ENCODE assay signal across 1 cellular context in the genomic region with DNA sequence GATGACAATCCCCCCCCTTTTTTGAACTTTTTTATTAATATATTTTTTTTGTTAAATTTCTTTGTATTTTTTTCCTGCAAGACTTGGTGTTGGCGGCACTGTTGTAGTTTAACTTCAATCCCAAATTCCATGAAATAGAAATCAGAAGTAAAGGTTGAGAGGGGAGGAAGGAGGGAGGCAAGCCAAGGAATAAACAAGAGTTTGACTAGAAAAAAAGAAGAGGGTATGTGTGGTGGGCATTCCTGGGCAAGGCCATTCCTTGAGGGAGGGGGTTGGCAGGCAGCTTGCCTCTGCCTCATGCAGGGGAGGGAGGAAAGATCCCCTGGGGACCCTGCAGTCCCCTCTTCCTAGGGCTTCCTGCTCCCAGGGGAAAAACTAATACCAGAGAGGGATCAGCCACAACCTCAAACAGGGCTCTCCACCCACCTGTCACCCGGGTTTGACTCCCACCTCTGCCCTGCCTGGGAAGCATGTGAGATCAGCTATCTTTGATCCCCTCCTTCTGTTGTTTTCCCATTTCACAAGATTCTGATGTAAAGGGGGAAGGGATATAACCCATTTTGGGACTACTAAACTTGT.
A peak's percentile ranks its signal among the peaks of the same experiment; 100 is the strongest.
TF ChIP-seq lines count a peak whose summit lies in the region.

No MANE protein-coding gene starts in this region.

TF ChIP-seq in HepG2, 621 proteins besides CTCF, POLR2A, EP300 and RAD21 (continues in another document):
- TF ChIP-seq DNMT1 (CRISPR knock-in tag; IDR thresholded peaks at IDR 0.05) (0 out of 2 replicates have a peak, but pooled peaks have one; percentile 50), ZSCAN22 (CRISPR knock-in tag; IDR thresholded peaks at IDR 0.05) (peak; percentile 20; the same call in 1 of the 2 replicates), KLF16 (CRISPR knock-in tag; IDR thresholded peaks at IDR 0.05) (no peak), GFI1 (CRISPR knock-in tag; IDR thresholded peaks at IDR 0.05; ENCODE audit: borderline replicate concordance) (0 out of 2 replicates have a peak, but pooled peaks have one; percentile 41), ZNF556 (CRISPR knock-in tag; IDR thresholded peaks at IDR 0.05; ENCODE audit: borderline replicate concordance) (no peak), DPF2 (CRISPR knock-in tag; IDR thresholded peaks at IDR 0.05; ENCODE audit: borderline replicate concordance, low read depth) (0 out of 2 replicates have a peak, but pooled peaks have one; percentile 12), ARHGAP35 (CRISPR knock-in tag; IDR thresholded peaks at IDR 0.05; ENCODE audit: borderline replicate concordance) (no peak), KLF12 (CRISPR knock-in tag; IDR thresholded peaks at IDR 0.05; ENCODE audit: borderline replicate concordance) (no peak), ZKSCAN5 (CRISPR knock-in tag; IDR thresholded peaks at IDR 0.05) (no peak), ZNF253 (CRISPR knock-in tag; IDR thresholded peaks at IDR 0.05; ENCODE audit: borderline replicate concordance) (0 out of 2 replicates have a peak, but pooled peaks have one; percentile 1), GTF3A (CRISPR knock-in tag; conservative IDR thresholded peaks at IDR 0.05) (peak; percentile 17; the same call in 1 of the 2 replicates), HCFC1 (IDR thresholded peaks at IDR 0.05; ENCODE audit: low read depth, low read length) (no peak), MZF1 (CRISPR knock-in tag; IDR thresholded peaks at IDR 0.05; ENCODE audit: borderline replicate concordance) (peak; percentile 21; the same call in 1 of the 2 replicates), HNRNPL (IDR thresholded peaks at IDR 0.05; ENCODE audit: low read depth, low read length) (no peak), ZNF30 (CRISPR knock-in tag; IDR thresholded peaks at IDR 0.05) (no peak), ZIK1 (CRISPR knock-in tag; IDR thresholded peaks at IDR 0.05; ENCODE audit: borderline replicate concordance, low read depth) (0 out of 2 replicates have a peak, but pooled peaks have one; percentile 25), SP4 (CRISPR knock-in tag; IDR thresholded peaks at IDR 0.05) (no peak), ZNF562 (CRISPR knock-in tag; IDR thresholded peaks at IDR 0.05; ENCODE audit: borderline replicate concordance) (no peak), ZMYM4 (CRISPR knock-in tag; IDR thresholded peaks at IDR 0.05) (no peak), HDAC6 (IDR thresholded peaks at IDR 0.05; ENCODE audit: low read depth, low read length) (no peak), ZNF543 (CRISPR knock-in tag; IDR thresholded peaks at IDR 0.05) (0 out of 2 replicates have a peak, but pooled peaks have one; percentile 6), WIZ (CRISPR knock-in tag; IDR thresholded peaks at IDR 0.05) (peak; percentile 52; the same call in 1 of the 2 replicates), EEA1 (CRISPR knock-in tag; IDR thresholded peaks at IDR 0.05; ENCODE audit: borderline replicate concordance) (peak; percentile 72; the same call in 1 of the 2 replicates), JARID2 (CRISPR knock-in tag; IDR thresholded peaks at IDR 0.05; ENCODE audit: insufficient replicate concordance) (no peak), SALL1 (CRISPR knock-in tag; IDR thresholded peaks at IDR 0.05) (0 out of 2 replicates have a peak, but pooled peaks have one; percentile 17), FOXO1 (CRISPR knock-in tag; IDR thresholded peaks at IDR 0.05) (0 out of 2 replicates have a peak, but pooled peaks have one; percentile 51), ZNF746 (CRISPR knock-in tag; IDR thresholded peaks at IDR 0.05) (no peak), ZNF563 (CRISPR knock-in tag; IDR thresholded peaks at IDR 0.05) (no peak), FOXK1 (CRISPR knock-in tag; IDR thresholded peaks at IDR 0.05; ENCODE audit: borderline replicate concordance, low read depth) (no peak), HHEX (CRISPR knock-in tag; IDR thresholded peaks at IDR 0.05) (0 out of 2 replicates have a peak, but pooled peaks have one; percentile 3)
- TF ChIP-seq, protein P1, sequence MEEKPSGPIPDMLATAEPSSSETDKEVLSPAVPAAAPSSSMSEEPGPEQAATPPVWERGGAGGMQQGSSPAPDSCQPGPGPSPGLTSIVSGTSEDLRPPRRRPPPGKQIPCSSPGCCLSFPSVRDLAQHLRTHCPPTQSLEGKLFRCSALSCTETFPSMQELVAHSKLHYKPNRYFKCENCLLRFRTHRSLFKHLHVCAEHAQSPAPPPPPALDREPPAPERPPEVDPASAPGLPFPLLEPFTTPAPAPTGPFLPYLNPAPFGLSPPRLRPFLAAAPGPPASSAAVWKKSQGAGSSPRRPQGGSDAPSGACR (CRISPR knock-in tag; IDR thresholded peaks at IDR 0.05): peak; percentile 18; the same call in 1 of the 2 replicates
- TF ChIP-seq, protein P2, sequence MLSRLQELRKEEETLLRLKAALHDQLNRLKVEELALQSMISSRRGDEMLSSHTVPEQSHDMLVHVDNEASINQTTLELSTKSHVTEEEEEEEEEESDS (CRISPR knock-in tag; IDR thresholded peaks at IDR 0.05; ENCODE audit: borderline replicate concordance): no peak
- TF ChIP-seq, protein P3, sequence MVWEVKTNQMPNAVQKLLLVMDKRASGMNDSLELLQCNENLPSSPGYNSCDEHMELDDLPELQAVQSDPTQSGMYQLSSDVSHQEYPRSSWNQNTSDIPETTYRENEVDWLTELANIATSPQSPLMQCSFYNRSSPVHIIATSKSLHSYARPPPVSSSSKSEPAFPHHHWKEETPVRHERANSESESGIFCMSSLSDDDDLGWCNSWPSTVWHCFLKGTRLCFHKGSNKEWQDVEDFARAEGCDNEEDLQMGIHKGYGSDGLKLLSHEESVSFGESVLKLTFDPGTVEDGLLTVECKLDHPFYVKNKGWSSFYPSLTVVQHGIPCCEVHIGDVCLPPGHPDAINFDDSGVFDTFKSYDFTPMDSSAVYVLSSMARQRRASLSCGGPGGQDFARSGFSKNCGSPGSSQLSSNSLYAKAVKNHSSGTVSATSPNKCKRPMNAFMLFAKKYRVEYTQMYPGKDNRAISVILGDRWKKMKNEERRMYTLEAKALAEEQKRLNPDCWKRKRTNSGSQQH (CRISPR knock-in tag; IDR thresholded peaks at IDR 0.05; ENCODE audit: low read depth): no peak
- TF ChIP-seq, protein P4, sequence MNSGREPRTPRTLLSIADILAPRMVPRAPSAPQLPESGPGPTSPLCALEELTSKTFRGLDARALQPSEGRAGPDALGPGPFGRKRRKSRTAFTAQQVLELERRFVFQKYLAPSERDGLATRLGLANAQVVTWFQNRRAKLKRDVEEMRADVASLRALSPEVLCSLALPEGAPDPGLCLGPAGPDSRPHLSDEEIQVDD (CRISPR knock-in tag; IDR thresholded peaks at IDR 0.05; ENCODE audit: borderline replicate concordance): no peak
- TF ChIP-seq, protein P5, sequence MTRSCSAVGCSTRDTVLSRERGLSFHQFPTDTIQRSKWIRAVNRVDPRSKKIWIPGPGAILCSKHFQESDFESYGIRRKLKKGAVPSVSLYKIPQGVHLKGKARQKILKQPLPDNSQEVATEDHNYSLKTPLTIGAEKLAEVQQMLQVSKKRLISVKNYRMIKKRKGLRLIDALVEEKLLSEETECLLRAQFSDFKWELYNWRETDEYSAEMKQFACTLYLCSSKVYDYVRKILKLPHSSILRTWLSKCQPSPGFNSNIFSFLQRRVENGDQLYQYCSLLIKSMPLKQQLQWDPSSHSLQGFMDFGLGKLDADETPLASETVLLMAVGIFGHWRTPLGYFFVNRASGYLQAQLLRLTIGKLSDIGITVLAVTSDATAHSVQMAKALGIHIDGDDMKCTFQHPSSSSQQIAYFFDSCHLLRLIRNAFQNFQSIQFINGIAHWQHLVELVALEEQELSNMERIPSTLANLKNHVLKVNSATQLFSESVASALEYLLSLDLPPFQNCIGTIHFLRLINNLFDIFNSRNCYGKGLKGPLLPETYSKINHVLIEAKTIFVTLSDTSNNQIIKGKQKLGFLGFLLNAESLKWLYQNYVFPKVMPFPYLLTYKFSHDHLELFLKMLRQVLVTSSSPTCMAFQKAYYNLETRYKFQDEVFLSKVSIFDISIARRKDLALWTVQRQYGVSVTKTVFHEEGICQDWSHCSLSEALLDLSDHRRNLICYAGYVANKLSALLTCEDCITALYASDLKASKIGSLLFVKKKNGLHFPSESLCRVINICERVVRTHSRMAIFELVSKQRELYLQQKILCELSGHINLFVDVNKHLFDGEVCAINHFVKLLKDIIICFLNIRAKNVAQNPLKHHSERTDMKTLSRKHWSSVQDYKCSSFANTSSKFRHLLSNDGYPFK (CRISPR knock-in tag; IDR thresholded peaks at IDR 0.05; ENCODE audit: borderline replicate concordance): no peak
- TF ChIP-seq, protein P6, sequence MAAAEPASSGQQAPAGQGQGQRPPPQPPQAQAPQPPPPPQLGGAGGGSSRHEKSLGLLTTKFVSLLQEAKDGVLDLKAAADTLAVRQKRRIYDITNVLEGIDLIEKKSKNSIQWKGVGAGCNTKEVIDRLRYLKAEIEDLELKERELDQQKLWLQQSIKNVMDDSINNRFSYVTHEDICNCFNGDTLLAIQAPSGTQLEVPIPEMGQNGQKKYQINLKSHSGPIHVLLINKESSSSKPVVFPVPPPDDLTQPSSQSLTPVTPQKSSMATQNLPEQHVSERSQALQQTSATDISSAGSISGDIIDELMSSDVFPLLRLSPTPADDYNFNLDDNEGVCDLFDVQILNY (CRISPR knock-in tag; conservative IDR thresholded peaks at IDR 0.05): 0 out of 2 replicates have a peak, but pooled peaks have one; percentile 22
- TF ChIP-seq, protein P7, sequence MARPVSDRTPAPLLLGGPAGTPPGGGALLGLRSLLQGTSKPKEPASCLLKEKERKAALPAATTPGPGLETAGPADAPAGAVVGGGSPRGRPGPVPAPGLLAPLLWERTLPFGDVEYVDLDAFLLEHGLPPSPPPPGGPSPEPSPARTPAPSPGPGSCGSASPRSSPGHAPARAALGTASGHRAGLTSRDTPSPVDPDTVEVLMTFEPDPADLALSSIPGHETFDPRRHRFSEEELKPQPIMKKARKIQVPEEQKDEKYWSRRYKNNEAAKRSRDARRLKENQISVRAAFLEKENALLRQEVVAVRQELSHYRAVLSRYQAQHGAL (CRISPR knock-in tag; IDR thresholded peaks at IDR 0.05; ENCODE audit: not compliant biosample characterization): no peak
- TF ChIP-seq, protein P8, sequence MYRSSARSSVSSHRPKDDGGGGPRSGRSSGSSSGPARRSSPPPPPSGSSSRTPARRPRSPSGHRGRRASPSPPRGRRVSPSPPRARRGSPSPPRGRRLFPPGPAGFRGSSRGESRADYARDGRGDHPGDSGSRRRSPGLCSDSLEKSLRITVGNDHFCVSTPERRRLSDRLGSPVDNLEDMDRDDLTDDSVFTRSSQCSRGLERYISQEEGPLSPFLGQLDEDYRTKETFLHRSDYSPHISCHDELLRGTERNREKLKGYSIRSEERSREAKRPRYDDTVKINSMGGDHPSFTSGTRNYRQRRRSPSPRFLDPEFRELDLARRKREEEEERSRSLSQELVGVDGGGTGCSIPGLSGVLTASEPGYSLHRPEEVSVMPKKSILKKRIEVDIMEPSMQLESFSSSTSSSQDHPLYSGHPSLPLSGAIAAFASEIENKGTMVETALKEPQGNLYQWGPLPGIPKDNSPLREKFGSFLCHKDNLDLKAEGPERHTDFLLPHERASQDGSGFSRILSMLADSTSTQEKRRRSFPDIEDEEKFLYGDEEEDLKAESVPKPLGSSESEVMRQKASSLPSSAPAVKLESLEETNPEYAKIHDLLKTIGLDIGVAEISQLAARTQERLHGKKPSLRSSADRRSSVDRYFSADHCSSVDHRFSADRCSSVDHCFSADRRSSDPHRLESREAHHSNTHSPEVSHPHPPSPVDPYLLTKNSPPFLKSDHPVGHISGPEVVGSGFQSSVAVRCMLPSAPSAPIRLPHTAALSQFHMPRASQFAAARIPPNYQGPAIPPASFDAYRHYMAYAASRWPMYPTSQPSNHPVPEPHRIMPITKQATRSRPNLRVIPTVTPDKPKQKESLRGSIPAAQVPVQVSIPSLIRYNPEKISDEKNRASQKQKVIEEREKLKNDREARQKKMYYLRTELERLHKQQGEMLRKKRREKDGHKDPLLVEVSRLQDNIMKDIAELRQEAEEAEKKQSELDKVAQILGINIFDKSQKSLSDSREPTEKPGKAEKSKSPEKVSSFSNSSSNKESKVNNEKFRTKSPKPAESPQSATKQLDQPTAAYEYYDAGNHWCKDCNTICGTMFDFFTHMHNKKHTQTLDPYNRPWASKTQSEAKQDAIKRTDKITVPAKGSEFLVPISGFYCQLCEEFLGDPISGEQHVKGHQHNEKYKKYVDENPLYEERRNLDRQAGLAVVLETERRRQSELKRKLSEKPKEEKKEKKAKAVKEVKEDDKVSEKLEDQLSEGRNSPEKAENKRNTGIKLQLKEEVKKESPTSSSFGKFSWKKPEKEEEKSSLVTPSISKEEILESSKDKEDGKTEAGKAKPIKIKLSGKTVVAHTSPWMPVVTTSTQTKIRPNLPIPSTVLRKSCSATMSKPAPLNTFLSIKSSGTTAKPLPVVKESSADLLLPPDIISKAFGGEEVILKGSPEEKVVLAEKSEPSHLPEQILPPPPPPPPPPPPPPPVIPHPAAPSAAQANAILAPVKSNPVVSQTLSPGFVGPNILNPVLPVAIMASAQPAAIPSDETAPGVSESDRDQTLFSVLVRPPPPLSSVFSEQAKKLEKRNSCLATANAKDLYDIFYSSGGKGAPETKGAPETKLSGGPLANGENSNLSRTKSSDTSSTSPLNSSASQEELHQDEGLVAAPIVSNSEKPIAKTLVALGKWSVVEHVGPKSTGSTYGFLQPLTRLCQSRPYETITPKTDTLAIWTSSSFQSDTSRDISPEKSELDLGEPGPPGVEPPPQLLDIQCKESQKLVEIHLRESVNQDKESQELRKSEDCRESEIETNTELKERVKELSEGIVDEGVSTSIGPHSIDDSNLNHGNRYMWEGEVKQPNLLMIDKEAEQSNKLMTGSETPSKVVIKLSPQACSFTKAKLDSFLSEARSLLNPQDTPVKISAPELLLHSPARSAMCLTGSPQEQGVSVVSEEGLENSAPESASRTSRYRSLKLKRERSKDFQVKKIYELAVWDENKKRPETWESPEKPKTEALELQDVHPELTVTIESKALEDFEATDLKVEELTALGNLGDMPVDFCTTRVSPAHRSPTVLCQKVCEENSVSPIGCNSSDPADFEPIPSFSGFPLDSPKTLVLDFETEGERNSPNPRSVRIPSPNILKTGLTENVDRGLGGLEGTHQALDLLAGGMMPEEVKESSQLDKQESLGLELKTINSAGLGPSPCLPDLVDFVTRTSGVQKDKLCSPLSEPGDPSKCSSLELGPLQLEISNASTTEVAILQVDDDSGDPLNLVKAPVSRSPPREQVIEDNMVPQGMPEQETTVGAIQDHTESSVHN (CRISPR knock-in tag; IDR thresholded peaks at IDR 0.05): peak; percentile 19; the same call in 1 of the 2 replicates
- TF ChIP-seq, protein P9, sequence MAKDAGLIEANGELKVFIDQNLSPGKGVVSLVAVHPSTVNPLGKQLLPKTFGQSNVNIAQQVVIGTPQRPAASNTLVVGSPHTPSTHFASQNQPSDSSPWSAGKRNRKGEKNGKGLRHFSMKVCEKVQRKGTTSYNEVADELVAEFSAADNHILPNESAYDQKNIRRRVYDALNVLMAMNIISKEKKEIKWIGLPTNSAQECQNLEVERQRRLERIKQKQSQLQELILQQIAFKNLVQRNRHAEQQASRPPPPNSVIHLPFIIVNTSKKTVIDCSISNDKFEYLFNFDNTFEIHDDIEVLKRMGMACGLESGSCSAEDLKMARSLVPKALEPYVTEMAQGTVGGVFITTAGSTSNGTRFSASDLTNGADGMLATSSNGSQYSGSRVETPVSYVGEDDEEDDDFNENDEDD (CRISPR knock-in tag; IDR thresholded peaks at IDR 0.05; ENCODE audit: borderline replicate concordance): no peak
